In the genomic region with DNA sequence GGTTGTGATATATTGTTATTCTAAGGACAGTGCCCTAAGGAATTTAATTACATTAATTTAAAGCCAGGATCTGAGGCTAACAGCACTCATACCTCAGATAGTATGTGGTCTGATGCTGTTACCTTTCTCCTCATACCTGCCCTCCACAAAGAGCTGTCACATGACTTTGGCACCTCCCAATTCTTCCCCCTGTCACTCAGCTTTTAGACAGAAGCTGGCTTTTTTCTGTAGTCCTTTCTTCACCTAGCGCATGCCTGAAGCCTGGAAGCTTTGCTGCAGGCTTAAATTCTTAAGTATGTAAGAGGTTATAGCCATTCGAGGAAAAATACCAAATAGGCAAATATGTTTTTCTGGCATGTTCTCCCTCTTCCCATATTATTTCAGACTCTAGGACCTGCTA, we compare ENCODE assay signal across 17 cellular contexts.
DNase-seq lines count a peak whose midpoint lies in the region; ATAC-seq and TF ChIP-seq lines count a peak whose summit lies in the region.
"Had no signal": no experiment of that assay in that cellular context is flagged by ENCODE, and none has a peak within 500 bp of the region (broad histone marks: within the 10 kb centered on the region; RNA-seq: fewer than 3 reads in every experiment).

No MANE protein-coding gene starts in this region.

- peaks cover 58% of the 10 kb centered on the region for H3K4me1 Mint-ChIP-seq in WTC11
- H3K4me1 Mint-ChIP-seq: CD14-positive monocyte had no signal

- no peak overlapping the region for H2AK5ac ChIP-seq in trophoblast cell (ENCODE audit: low read length)

- no peak overlapping the region for H2BK120ac ChIP-seq in trophoblast cell (ENCODE audit: insufficient read depth, low read length, poor library complexity)

- H3K14ac ChIP-seq in trophoblast cell (ENCODE audit: low read length), result no peak overlapping the region

- H3K4me3 ChIP-seq in trophoblast cell (ENCODE audit: low read depth, low read length) (no peak overlapping the region), left lung (no peak overlapping the region)
- H3K4me3 ChIP-seq: A549, HAP-1 had no signal

- H4K91ac ChIP-seq in trophoblast cell (ENCODE audit: low read depth, low read length), result no peak overlapping the region

- WGBS in trophoblast cell (ENCODE audit: extremely low coverage, insufficient coverage, insufficient read length), result no CpG with 5 or more reads among the region's 2 CpGs

- no peak overlapping the region for H2BK5ac ChIP-seq in trophoblast cell (ENCODE audit: low read depth, low read length, poor library complexity)

- H3K27ac ChIP-seq in trophoblast cell (ENCODE audit: low read depth, low read length) (no peak overlapping the region), left lung (no peak overlapping the region)
- H3K27ac ChIP-seq: A549 had no signal

- H3K27me3 Mint-ChIP-seq in WTC11 (ENCODE audit: low read depth), result peaks cover 3% of the 10 kb centered on the region; the same call in 1 of the 2 replicates

- no peak overlapping the region for H2BK12ac ChIP-seq in trophoblast cell (ENCODE audit: low read length)

- DNase-seq in HEK293T (ENCODE audit: extremely low spot score), result no peak
- peak; percentile 17 for DNase-seq in WTC11 (ENCODE audit: low spot score)
- peak; percentile 41 for DNase-seq in iPS-NIHi11 (ENCODE audit: low spot score)
- DNase-seq in trophoblast cell, result peak; percentile 31 to 54
- no peak for DNase-seq in posterior vena cava (ENCODE audit: low spot score)
- DNase-seq in stimulated activated naive CD8-positive, alpha-beta T cell treated with anti-CD3 and anti-CD28 coated beads, Interleukin-15, Interleukin-2, amounts not matched to agents 100 U/mL and 50 U/mL, for 24 hours, result no peak
- DNase-seq in left lung, result no peak
- no peak for DNase-seq in NCI-H526 (lab: John Stamatoyannopoulos, UW)
- DNase-seq: CD8-positive, alpha-beta T cell; COR-L47; DMS53; HFFc6; IMR-90; KBM-7 had no signal

- H3K9me3 ChIP-seq in trophoblast cell (ENCODE audit: insufficient read depth, low read depth, low read length) (no peaks in the 10 kb centered on the region), left lung (peaks cover 0 to 2% of the 10 kb centered on the region in 2 donors)
- H3K9me3 ChIP-seq: A549, HAP-1 had no signal

- H3K79me2 ChIP-seq in trophoblast cell (ENCODE audit: control insufficient read depth, insufficient read depth, low read length, poor library complexity), result no peaks in the 10 kb centered on the region

- H4K8ac ChIP-seq in trophoblast cell (ENCODE audit: low read depth, low read length), result no peak overlapping the region

- H4K12ac ChIP-seq in trophoblast cell (ENCODE audit: low read depth, low read length), result no peak overlapping the region

- H3K4me1 ChIP-seq in trophoblast cell (ENCODE audit: control insufficient read depth in 1 of 2, insufficient read depth in 2 of 2, low read length in 2 of 2) (no peaks in the 10 kb centered on the region), left lung (no peaks in the 10 kb centered on the region)
- H3K4me1 ChIP-seq: A549, HAP-1 had no signal

- ATAC-seq in WTC11 (peak; percentile 83), left lung (no peak)
- no peak for ATAC-seq in stimulated activated naive CD8-positive, alpha-beta T cell treated with anti-CD3 and anti-CD28 coated beads, Interleukin-15, Interleukin-2, amounts not matched to agents 100 U/mL and 50 U/mL, for 24 hours
- ATAC-seq: A549; CD8-positive, alpha-beta T cell had no signal

- H3K9me3 Mint-ChIP-seq in WTC11, result peaks cover 18% of the 10 kb centered on the region

- no peak overlapping the region for H3K18ac ChIP-seq in trophoblast cell (ENCODE audit: low read length)

- H3K27me3 ChIP-seq in trophoblast cell (ENCODE audit: insufficient read depth, low read length) (no peaks in the 10 kb centered on the region), left lung (no peaks in the 10 kb centered on the region)

- intact Hi-C loops in posterior vena cava (cut with DNase I) (no loop called here), left lung (cut with DNase I) (no loop called here)

- no peak overlapping the region for H3K4ac ChIP-seq in trophoblast cell (ENCODE audit: low read depth, low read length)

- POLR2A ChIA-PET in HEK293T (lab: Yijun Ruan, JAX), result no interaction called here
- POLR2A ChIA-PET in WTC11 (lab: Charles Lee), result no interaction called here

- no peak overlapping the region for H3K4me2 ChIP-seq in trophoblast cell (ENCODE audit: low read length)
- H3K4me2 ChIP-seq: A549 had no signal

- no peak overlapping the region for H3K23ac ChIP-seq in trophoblast cell (ENCODE audit: low read length)

- no peak overlapping the region for H3K9ac ChIP-seq in trophoblast cell (ENCODE audit: low read length)

- H3K36me3 ChIP-seq in trophoblast cell (ENCODE audit: control insufficient read depth in 1 of 2, insufficient read depth in 2 of 2, low read length in 2 of 2), result no peaks in the 10 kb centered on the region
- no peaks in the 10 kb centered on the region for H3K36me3 ChIP-seq in left lung
- H3K36me3 ChIP-seq: HAP-1 had no signal

- H3K79me1 ChIP-seq in trophoblast cell (ENCODE audit: low read length), result no peaks in the 10 kb centered on the region

- H3K36me3 Mint-ChIP-seq in WTC11, result peaks cover 20% of the 10 kb centered on the region
- H3K36me3 Mint-ChIP-seq: CD14-positive monocyte; CD8-positive, alpha-beta T cell had no signal

- no peak for TF ChIP-seq CTCF in WTC11 (IDR thresholded peaks at IDR 0.05)
- TF ChIP-seq CTCF in left lung (IDR thresholded peaks at IDR 0.05), result no peak

- CTCF ChIA-PET in HEK293T (lab: Yijun Ruan, JAX), result no interaction called here
- CTCF ChIA-PET in WTC11 (lab: Charles Lee), result interaction anchor here (1.3 kb wide), 1 partner anchor 372 kb away, joined by 3 read pairs; no protein-coding TSS in a partner anchor

- peak overlapping the region; percentile 66; the same call in 1 of the 2 replicates for H3K27ac Mint-ChIP-seq in WTC11
- H3K27ac Mint-ChIP-seq: CD14-positive monocyte; CD8-positive, alpha-beta T cell; HFFc6 had no signal

- no peak overlapping the region for H2AFZ ChIP-seq in trophoblast cell (ENCODE audit: insufficient read depth, low read length, poor library complexity)

- no peak overlapping the region for H3K4me3 Mint-ChIP-seq in WTC11
- H3K4me3 Mint-ChIP-seq: CD14-positive monocyte; CD8-positive, alpha-beta T cell; HFFc6 had no signal

TF ChIP-seq in HEK293T, 16 proteins besides CTCF, POLR2A, EP300 and RAD21:
- TF ChIP-seq, protein P1, sequence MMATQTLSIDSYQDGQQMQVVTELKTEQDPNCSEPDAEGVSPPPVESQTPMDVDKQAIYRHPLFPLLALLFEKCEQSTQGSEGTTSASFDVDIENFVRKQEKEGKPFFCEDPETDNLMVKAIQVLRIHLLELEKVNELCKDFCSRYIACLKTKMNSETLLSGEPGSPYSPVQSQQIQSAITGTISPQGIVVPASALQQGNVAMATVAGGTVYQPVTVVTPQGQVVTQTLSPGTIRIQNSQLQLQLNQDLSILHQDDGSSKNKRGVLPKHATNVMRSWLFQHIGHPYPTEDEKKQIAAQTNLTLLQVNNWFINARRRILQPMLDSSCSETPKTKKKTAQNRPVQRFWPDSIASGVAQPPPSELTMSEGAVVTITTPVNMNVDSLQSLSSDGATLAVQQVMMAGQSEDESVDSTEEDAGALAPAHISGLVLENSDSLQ (IDR thresholded peaks at IDR 0.05), result peak; percentile 35
- TF ChIP-seq FOXK2 (IDR thresholded peaks at IDR 0.05), result no peak
- TF ChIP-seq HDGF (IDR thresholded peaks at IDR 0.05; ENCODE audit: borderline replicate concordance), result no peak

TF ChIP-seq in WTC11, 78 proteins besides CTCF, POLR2A, EP300 and RAD21 (continues in another document):
- TF ChIP-seq, protein P2, sequence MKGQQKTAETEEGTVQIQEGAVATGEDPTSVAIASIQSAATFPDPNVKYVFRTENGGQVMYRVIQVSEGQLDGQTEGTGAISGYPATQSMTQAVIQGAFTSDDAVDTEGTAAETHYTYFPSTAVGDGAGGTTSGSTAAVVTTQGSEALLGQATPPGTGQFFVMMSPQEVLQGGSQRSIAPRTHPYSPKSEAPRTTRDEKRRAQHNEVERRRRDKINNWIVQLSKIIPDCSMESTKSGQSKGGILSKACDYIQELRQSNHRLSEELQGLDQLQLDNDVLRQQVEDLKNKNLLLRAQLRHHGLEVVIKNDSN (CRISPR knock-in tag; IDR thresholded peaks at IDR 0.05), result peak; percentile 76
- TF ChIP-seq, protein P3, sequence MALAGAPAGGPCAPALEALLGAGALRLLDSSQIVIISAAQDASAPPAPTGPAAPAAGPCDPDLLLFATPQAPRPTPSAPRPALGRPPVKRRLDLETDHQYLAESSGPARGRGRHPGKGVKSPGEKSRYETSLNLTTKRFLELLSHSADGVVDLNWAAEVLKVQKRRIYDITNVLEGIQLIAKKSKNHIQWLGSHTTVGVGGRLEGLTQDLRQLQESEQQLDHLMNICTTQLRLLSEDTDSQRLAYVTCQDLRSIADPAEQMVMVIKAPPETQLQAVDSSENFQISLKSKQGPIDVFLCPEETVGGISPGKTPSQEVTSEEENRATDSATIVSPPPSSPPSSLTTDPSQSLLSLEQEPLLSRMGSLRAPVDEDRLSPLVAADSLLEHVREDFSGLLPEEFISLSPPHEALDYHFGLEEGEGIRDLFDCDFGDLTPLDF (CRISPR knock-in tag; IDR thresholded peaks at IDR 0.05), result no peak
- TF ChIP-seq HMGA2 (CRISPR knock-in tag; IDR thresholded peaks at IDR 0.05) (no peak), ZNF263 (CRISPR knock-in tag; IDR thresholded peaks at IDR 0.05; ENCODE audit: low read depth) (no peak), ZNF317 (CRISPR knock-in tag; IDR thresholded peaks at IDR 0.05; ENCODE audit: borderline replicate concordance, low read depth) (no peak)
- TF ChIP-seq, protein P4, sequence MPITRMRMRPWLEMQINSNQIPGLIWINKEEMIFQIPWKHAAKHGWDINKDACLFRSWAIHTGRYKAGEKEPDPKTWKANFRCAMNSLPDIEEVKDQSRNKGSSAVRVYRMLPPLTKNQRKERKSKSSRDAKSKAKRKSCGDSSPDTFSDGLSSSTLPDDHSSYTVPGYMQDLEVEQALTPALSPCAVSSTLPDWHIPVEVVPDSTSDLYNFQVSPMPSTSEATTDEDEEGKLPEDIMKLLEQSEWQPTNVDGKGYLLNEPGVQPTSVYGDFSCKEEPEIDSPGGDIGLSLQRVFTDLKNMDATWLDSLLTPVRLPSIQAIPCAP (CRISPR knock-in tag; IDR thresholded peaks at IDR 0.05), result no peak

Comparison
In these comparisons a context has a peak if more than half of its experiments do, and no peak if none do; other contexts are left out.
1. DNase-seq: peak in WTC11 (single experiment), iPS-NIHi11 (single experiment) and trophoblast cell (2 of 2); none in HEK293T (single experiment), posterior vena cava (single experiment), stimulated activated naive CD8-positive, alpha-beta T cell treated with anti-CD3 and anti-CD28 coated beads, Interleukin-15, Interleukin-2, amounts not matched to agents 100 U/mL and 50 U/mL, for 24 hours (single experiment), left lung (0 of 2) and NCI-H526 (0 of 2).